Comparison of ENCODE assay signal across 20 cellular contexts in genomic region chr18:80168982-80169381, GRCh38.
"Had no signal": no experiment of that assay in that cellular context is flagged by ENCODE, and none has a peak within 500 bp of the region (broad histone marks: within the 10 kb centered on the region; RNA-seq: fewer than 3 reads in every experiment).

No MANE protein-coding gene starts in this region.

- H3K27me3 ChIP-seq: body of pancreas, cardiac muscle cell, foreskin keratinocyte, pancreas had no signal

- H3K36me3 ChIP-seq: cardiac muscle cell, pancreas had no signal

- H3K4me2 ChIP-seq: SK-N-SH had no signal

- FAIRE-seq: pancreas had no signal

- H3K4me3 Mint-ChIP-seq: activated CD8-positive, alpha-beta T cell treated with anti-CD3 and anti-CD28 coated beads, Interleukin-2, amount 10 ng/mL, durations not matched to agents 7 days and 5 days; activated naive CD8-positive, alpha-beta T cell treated with anti-CD3 and anti-CD28 coated beads, Interleukin-2, amount 50 U/mL, for 24 hours; immature natural killer cell; memory B cell; nephron; stimulated activated naive CD8-positive, alpha-beta T cell treated with anti-CD3 and anti-CD28 coated beads, Interleukin-15, Interleukin-2, amounts not matched to agents 100 ng/mL and 50 ng/mL, for 24 hours had no signal

- H3K4me1 Mint-ChIP-seq: activated naive CD8-positive, alpha-beta T cell treated with anti-CD3 and anti-CD28 coated beads, Interleukin-2, amount 50 U/mL, for 24 hours had no signal

- H3K4me3 ChIP-seq: body of pancreas, cardiac muscle cell, pancreas had no signal

- H3K4me1 ChIP-seq: pancreas had no signal

- H3K27ac ChIP-seq: body of pancreas, cardiac muscle cell, foreskin keratinocyte, pancreas, VCaP had no signal

- H3K27ac Mint-ChIP-seq: activated CD8-positive, alpha-beta T cell treated with anti-CD3 and anti-CD28 coated beads, Interleukin-2, amount 10 ng/mL, durations not matched to agents 7 days and 5 days; activated naive CD8-positive, alpha-beta T cell treated with anti-CD3 and anti-CD28 coated beads, Interleukin-2, amount 50 U/mL, for 24 hours; immature natural killer cell; memory B cell; stimulated activated naive CD8-positive, alpha-beta T cell treated with anti-CD3 and anti-CD28 coated beads, Interleukin-15, Interleukin-2, amounts not matched to agents 100 ng/mL and 50 ng/mL, for 24 hours had no signal

- H3K9ac ChIP-seq: SK-N-SH had no signal

- DNase-seq: activated CD4-positive, alpha-beta T cell treated with anti-CD3 and anti-CD28 coated beads, Interleukin-2, amount 50 U/mL, for 1 hour; activated CD8-positive, alpha-beta T cell treated with anti-CD3 and anti-CD28 coated beads, Interleukin-2, amount 10 ng/mL, durations not matched to agents 7 days and 5 days; activated naive CD4-positive, alpha-beta T cell; activated naive CD8-positive, alpha-beta T cell treated with anti-CD3 and anti-CD28 coated beads, Interleukin-2, amount 50 U/mL, for 24 hours; activated T-cell treated with anti-CD3 and anti-CD28 coated beads, Interleukin-2, amount 50 U/mL, for 1 hour; body of pancreas; erythroblast; foreskin keratinocyte; immature natural killer cell; kidney glomerular epithelial cell; left ventricle myocardium superior; right cardiac atrium; SK-N-SH; stimulated activated CD4-positive, alpha-beta T cell treated with anti-CD3 and anti-CD28 coated beads, Interleukin-1b, Interleukin-23, amount 100 ng/mL, for 48 hours had no signal

- H3K9me3 ChIP-seq: pancreas, SK-N-SH had no signal
